8 cellular contexts compared by ENCODE assay signal in the genomic region with DNA sequence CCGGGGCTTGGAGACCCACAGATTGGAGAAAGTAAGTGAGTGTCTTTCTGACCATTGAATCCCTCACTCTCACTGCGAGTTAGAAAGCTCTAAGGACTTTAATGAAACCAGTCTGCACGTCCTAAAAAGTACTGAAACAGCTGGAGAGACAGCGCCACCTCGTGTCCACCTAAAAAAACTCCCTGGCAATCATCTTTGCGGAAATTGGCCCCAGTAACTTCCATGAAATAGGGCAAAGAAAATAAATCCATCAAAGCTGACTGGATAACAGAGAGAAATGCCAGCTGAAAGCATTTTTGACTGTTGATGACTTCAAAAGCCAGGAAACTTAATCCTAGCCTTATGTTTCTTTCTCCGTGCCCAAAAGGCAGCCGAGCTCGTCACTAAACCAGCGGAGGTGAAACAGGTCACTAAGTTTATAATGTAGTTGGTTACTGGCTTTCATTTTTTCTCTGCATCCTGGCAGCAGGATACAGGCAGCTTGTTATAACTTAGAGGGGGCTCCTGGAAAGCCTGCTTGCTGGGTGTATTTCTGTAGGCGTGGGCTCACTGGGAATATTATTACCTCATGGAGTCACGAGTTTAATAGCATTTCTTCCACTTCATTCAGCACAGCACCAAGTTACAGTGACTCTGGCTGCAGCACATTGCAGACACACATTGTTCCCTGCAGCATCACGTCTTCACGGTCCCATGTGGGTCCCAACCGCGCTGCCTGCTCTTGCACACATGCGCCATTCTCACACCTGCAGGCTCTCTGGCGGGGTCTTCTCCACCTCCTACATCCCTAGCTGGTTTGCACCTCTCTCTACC.
DNase-seq lines count a peak whose midpoint lies in the region; ATAC-seq and TF ChIP-seq lines count a peak whose summit lies in the region.

No MANE protein-coding gene starts in this region.

- peak overlapping the region; percentile 18 for H3K4me3 ChIP-seq in epithelial cell of esophagus (ENCODE audit: low read length)

- no peaks in the 10 kb centered on the region for H3K36me3 Mint-ChIP-seq in Calu3 (ENCODE audit: insufficient read depth, unreplicated experiment)

- H3K27me3 Mint-ChIP-seq in Calu3 (ENCODE audit: unreplicated experiment) = peaks cover 45% of the 10 kb centered on the region

- no peaks in the 10 kb centered on the region for H3K9me3 Mint-ChIP-seq in Calu3 (ENCODE audit: low read depth, unreplicated experiment)

- H3K4me3 Mint-ChIP-seq in Calu3 (ENCODE audit: low read depth, unreplicated experiment) = no peak overlapping the region

- peak; percentile 45 for ATAC-seq in HG03354 (IDR thresholded peaks at IDR 0.05; ENCODE audit: poor library complexity, severe bottlenecking, unreplicated experiment)
- no peak for ATAC-seq in GM18511 (IDR thresholded peaks at IDR 0.05; ENCODE audit: unreplicated experiment)

- intact Hi-C loops in Calu3 (cut with micrococcal nuclease; ENCODE audit: unreplicated experiment) = loop anchor here (1.0 to 10.0 kb wide), 5 partner anchors 52 to 370 kb away; no protein-coding TSS in a partner anchor

- no TSS peak for BruUV-seq in Calu3 (replicated peaks; lab: Mats Ljungman, UMichigan)

- CTCF ChIA-PET in Calu3 (lab: Charles Lee) = interaction anchor here (0.9 to 1.7 kb wide), 6 partner anchors 126 to 239 kb away, joined by 3 to 14 read pairs (median 5); no protein-coding TSS in a partner anchor

- H3K4me1 Mint-ChIP-seq in Calu3 (ENCODE audit: low read depth, unreplicated experiment) = no peaks in the 10 kb centered on the region

- DNase-seq in Calu3 = peak; percentile 73
- DNase-seq in NCI-H82 (lab: John Stamatoyannopoulos, UW) = peak; percentile 92
- peak in 2 of 3 experiments; percentile 5 to 16 for DNase-seq in activated CD8-positive, alpha-beta memory T cell treated with anti-CD3 and anti-CD28 coated beads for 48 hours (ENCODE audit: low read depth in 2 of 3, low spot score in 2 of 3)
- DNase-seq in epithelial cell of esophagus (ENCODE audit: low read depth) = peak; percentile 79
- peak; percentile 73 for DNase-seq in myocyte (ENCODE audit: low read depth)
- DNase-seq in stimulated activated naive CD4-positive, alpha-beta T cell treated with Interleukin-2 at 50 U/mL for 16 hours (lab: John Stamatoyannopoulos, UW) = peak; percentile 15

- no peak overlapping the region for H3K27ac Mint-ChIP-seq in Calu3 (ENCODE audit: unreplicated experiment)

- TF ChIP-seq CTCF in Calu3 (IDR thresholded peaks at IDR 0.05; ENCODE audit: unreplicated experiment) (peak; percentile 73), epithelial cell of esophagus (IDR thresholded peaks at IDR 0.05; ENCODE audit: insufficient read depth, low read depth, low read length, missing control alignments) (peak; percentile 90)

Comparison
In these comparisons a context has a peak if more than half of its experiments do, and no peak if none do; other contexts are left out.
1. DNase-seq: peak in every context shown above with its lines; median percentile 92 in NCI-H82; 79 in epithelial cell of esophagus; 73 in Calu3; 73 in myocyte; 15 in stimulated activated naive CD4-positive, alpha-beta T cell treated with Interleukin-2 at 50 U/mL for 16 hours; 10 in activated CD8-positive, alpha-beta memory T cell treated with anti-CD3 and anti-CD28 coated beads for 48 hours.